ENCODE assay signal across 9 cellular contexts in the genomic region with DNA sequence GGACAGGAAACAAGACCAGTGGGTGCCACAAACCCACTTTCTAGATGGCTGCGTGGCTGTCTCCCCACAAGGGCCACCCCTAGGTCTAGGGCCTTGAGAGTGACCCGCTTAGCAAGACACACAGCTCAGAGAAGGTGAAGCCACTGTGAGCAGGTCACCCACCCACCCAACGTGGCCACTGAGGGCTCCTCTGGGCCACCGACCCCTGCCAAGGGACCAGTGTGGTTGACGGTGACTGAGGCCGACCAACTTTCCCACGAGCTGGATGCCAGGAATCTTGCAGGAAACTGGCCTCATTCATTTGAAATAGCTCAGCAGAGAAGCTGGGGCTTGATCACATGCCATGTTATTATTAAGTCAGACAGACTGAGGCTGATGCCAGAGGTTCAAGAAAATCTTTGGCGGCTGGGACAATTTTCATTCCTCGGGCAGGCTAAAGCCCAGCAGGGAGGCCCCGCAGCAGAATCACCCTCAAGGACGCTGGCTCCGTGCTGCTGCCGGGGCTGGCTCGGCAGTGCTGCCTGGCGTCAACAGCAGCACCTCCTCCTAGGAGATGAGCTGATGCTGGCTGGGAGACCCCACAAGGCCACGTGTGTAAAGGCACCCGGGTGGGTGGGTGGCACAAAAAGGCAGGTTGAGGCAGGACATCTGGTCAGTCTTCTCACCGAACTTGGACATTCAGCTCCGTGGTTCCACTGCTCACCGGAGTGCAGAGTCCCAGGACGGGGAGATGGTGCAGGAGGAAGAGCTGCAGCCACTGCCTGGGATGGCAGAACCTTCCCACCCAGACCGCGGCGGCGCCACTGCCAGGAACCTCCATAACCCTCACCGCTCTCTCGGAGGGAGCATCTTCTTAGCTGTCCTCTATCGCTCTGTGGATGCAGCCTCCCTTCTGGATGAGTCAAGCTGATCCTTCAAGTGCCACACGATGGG. TPM values are rescaled to one million over a fixed set of nuclear protein-coding genes. Genes with fewer than 3 reads are reported as not detected.
A peak's percentile ranks its signal among the peaks of the same experiment; 100 is the strongest.
DNase-seq lines count a peak whose midpoint lies in the region; ATAC-seq and TF ChIP-seq lines count a peak whose summit lies in the region.
"Had no signal": no experiment of that assay in that cellular context is flagged by ENCODE, and none has a peak within 500 bp of the region (broad histone marks: within the 10 kb centered on the region; RNA-seq: fewer than 3 reads in every experiment).

No MANE protein-coding gene starts in this region.

- no peaks in the 10 kb centered on the region for H3K9me3 Mint-ChIP-seq in Calu3 (ENCODE audit: low read depth, unreplicated experiment)
- H3K9me3 Mint-ChIP-seq in stimulated activated naive B cell treated with anti-CD40 and anti-IgM and Interleukin-4, amounts not matched to agents 10 μg/mL and 1 μg/mL and 100 μg/mL, for 72 hours: no peaks in the 10 kb centered on the region

- ATAC-seq in stimulated activated naive B cell treated with anti-CD40 and anti-IgM and Interleukin-4, amounts not matched to agents 10 μg/mL and 1 μg/mL and 100 μg/mL, for 72 hours (replicated peaks): no peak
- ATAC-seq in HG02840 (IDR thresholded peaks at IDR 0.05; ENCODE audit: low FRiP score, unreplicated experiment) (no peak), HG02884 (IDR thresholded peaks at IDR 0.05; ENCODE audit: unreplicated experiment) (no peak)

- TF ChIP-seq CTCF in GM13976 (IDR thresholded peaks at IDR 0.05; ENCODE audit: borderline replicate concordance, control extremely low read depth, extremely low read depth, insufficient read depth, missing control alignments) (no peak), cardiac fibroblast (IDR thresholded peaks at IDR 0.05; ENCODE audit: low read depth, low read length) (no peak), Calu3 (IDR thresholded peaks at IDR 0.05; ENCODE audit: unreplicated experiment) (no peak)

- no TSS peak for BruUV-seq in Calu3 (replicated peaks; lab: Mats Ljungman, UMichigan)

- H3K36me3 ChIP-seq in skeletal muscle satellite cell (ENCODE audit: insufficient read depth, low read length): peaks cover 80% of the 10 kb centered on the region

- H3K9ac ChIP-seq in skeletal muscle satellite cell (ENCODE audit: low read depth, low read length): peak overlapping the region; percentile 50

- intact Hi-C loops in Calu3 (cut with micrococcal nuclease; ENCODE audit: unreplicated experiment): no loop called here

- H3K36me3 Mint-ChIP-seq in Calu3 (ENCODE audit: insufficient read depth, unreplicated experiment): peaks cover 34% of the 10 kb centered on the region
- H3K36me3 Mint-ChIP-seq in stimulated activated naive B cell treated with anti-CD40 and anti-IgM and Interleukin-4, amounts not matched to agents 10 μg/mL and 1 μg/mL and 100 μg/mL, for 72 hours: no peaks in the 10 kb centered on the region

- H3K27ac Mint-ChIP-seq in Calu3 (ENCODE audit: unreplicated experiment): no peak overlapping the region
- no peak overlapping the region for H3K27ac Mint-ChIP-seq in stimulated activated naive B cell treated with anti-CD40 and anti-IgM and Interleukin-4, amounts not matched to agents 10 μg/mL and 1 μg/mL and 100 μg/mL, for 72 hours

- peak overlapping the region; percentile 28 for H3K4me2 ChIP-seq in skeletal muscle satellite cell (ENCODE audit: low read length)

- DNase-seq in GM13976 (ENCODE audit: low spot score) (peak; percentile 28), cardiac fibroblast (ENCODE audit: low read depth in 2 of 2) (peak; percentile 75 to 88), hypothalamus (lab: John Stamatoyannopoulos, UW) (peak in 28 of 51 donors; percentile 22 to 77 (median 56)), Calu3 (no peak)
- no peak for DNase-seq in stimulated activated naive B cell treated with anti-CD40 and anti-IgM and Interleukin-4, amounts not matched to agents 10 μg/mL and 1 μg/mL and 100 μg/mL, for 72 hours
- DNase-seq: NCI-H510A had no signal

- CTCF ChIA-PET in Calu3 (lab: Charles Lee): interaction anchor here (0.5 to 0.6 kb wide), 2 partner anchors 366 to 567 kb away, joined by 3 read pairs; no protein-coding TSS in a partner anchor

- peaks cover 12% of the 10 kb centered on the region for H3K4me1 ChIP-seq in skeletal muscle satellite cell (ENCODE audit: control insufficient read depth, insufficient read depth, low read length)

- in situ Hi-C loops in GM13976 (cut with MboI; ENCODE audit: low sequenced_read_pairs, unreplicated experiment): no loop called here

- H3K4me3 ChIP-seq in cardiac fibroblast (replicated peaks in 1 of 2; ENCODE audit: low read depth in 2 of 2, low read length in 2 of 2) (no peak overlapping the region), skeletal muscle satellite cell (ENCODE audit: low read length) (no peak overlapping the region)

- H3K9me3 ChIP-seq in skeletal muscle satellite cell (replicated peaks; ENCODE audit: low read length): no peaks in the 10 kb centered on the region

- H3K27me3 ChIP-seq in skeletal muscle satellite cell (ENCODE audit: control insufficient read depth, insufficient read depth, low read length): no peaks in the 10 kb centered on the region

- no peaks in the 10 kb centered on the region for H3K27me3 Mint-ChIP-seq in Calu3 (ENCODE audit: unreplicated experiment)
- H3K27me3 Mint-ChIP-seq in stimulated activated naive B cell treated with anti-CD40 and anti-IgM and Interleukin-4, amounts not matched to agents 10 μg/mL and 1 μg/mL and 100 μg/mL, for 72 hours: no peaks in the 10 kb centered on the region

- no peak overlapping the region for H3K4me3 Mint-ChIP-seq in Calu3 (ENCODE audit: low read depth, unreplicated experiment)
- no peak overlapping the region for H3K4me3 Mint-ChIP-seq in stimulated activated naive B cell treated with anti-CD40 and anti-IgM and Interleukin-4, amounts not matched to agents 10 μg/mL and 1 μg/mL and 100 μg/mL, for 72 hours

- H3K4me1 Mint-ChIP-seq in Calu3 (ENCODE audit: low read depth, unreplicated experiment): no peaks in the 10 kb centered on the region
- H3K4me1 Mint-ChIP-seq in stimulated activated naive B cell treated with anti-CD40 and anti-IgM and Interleukin-4, amounts not matched to agents 10 μg/mL and 1 μg/mL and 100 μg/mL, for 72 hours: no peaks in the 10 kb centered on the region

RNA-seq across cellular contexts. Expression of a gene that starts 57.8 kb away (rescaled TPM):
- 12.5 and 13.7 TPM in 2 replicates for total RNA-seq in skeletal muscle satellite cell (2012; rRNA removed)
- 11.6 and 12.5 TPM in 2 replicates for total RNA-seq in Calu3 (2022)

Comparison
In these comparisons a context has a peak if more than half of its experiments do, and no peak if none do; other contexts are left out.
1. DNase-seq: peak in GM13976 (single experiment), cardiac fibroblast (2 of 2) and hypothalamus (28 of 51); none in Calu3 (single experiment) and stimulated activated naive B cell treated with anti-CD40 and anti-IgM and Interleukin-4, amounts not matched to agents 10 μg/mL and 1 μg/mL and 100 μg/mL, for 72 hours (single experiment).